In genomic region chr12:52728374-52728773, GRCh38 we compare ENCODE assay signal across 39 cellular contexts. TPM values are rescaled to one million over a fixed set of nuclear protein-coding genes. Genes with fewer than 3 reads are reported as not detected.
"Had no signal": no experiment of that assay in that cellular context is flagged by ENCODE, and none has a peak within 500 bp of the region (broad histone marks: within the 10 kb centered on the region; RNA-seq: fewer than 3 reads in every experiment).

No MANE protein-coding gene starts in this region.

- DNase-seq: Kasumi-1, MG63, MM.1S, MV-4-11, NCI-H1048, NCI-H1092, NCI-H1092 treated with DMSO at 0.1 percent for 48 hours, NCI-H1105, NCI-H1105 treated with DMSO at 0.1 percent for 48 hours, NCI-H1417, NCI-H1417 treated with DMSO at 0.1 percent for 48 hours, NCI-H1436, NCI-H1436 treated with DMSO at 0.1 percent for 48 hours, NCI-H146, NCI-H1694, NCI-H1694 treated with DMSO at 0.1 percent for 48 hours, NCI-H187, NCI-H187 treated with DMSO at 0.1 percent for 48 hours, NCI-H1930, NCI-H2029, NCI-H2029 treated with DMSO at 0.1 percent for 48 hours, NCI-H2081, NCI-H2081 treated with DMSO at 0.1 percent for 48 hours, NCI-H2107, NCI-H2171, NCI-H2171 treated with DMSO at 0.1 percent for 48 hours, NCI-H2227 treated with DMSO at 0.1 percent for 48 hours, NCI-H226, NCI-H345, NCI-H446, NCI-H446 treated with DMSO at 0.1 percent for 48 hours, NCI-H510A, NCI-H510A treated with DMSO at 0.1 percent for 48 hours, NCI-H524, NCI-H524 treated with DMSO at 0.1 percent for 48 hours had no signal

- H3K36me3 ChIP-seq: MG63 had no signal

- H3K9me3 ChIP-seq: MG63 had no signal

- H3K4me3 ChIP-seq: MG63 had no signal

RNA-seq across cellular contexts. Expression of gene KRT77, which starts 25.1 kb away (rescaled TPM):
- total RNA-seq: LHCN-M2, M059J, MCF 10A, NCI-H460 had no signal

RNA-seq across cellular contexts. Expression of gene KRT1, which starts 48.2 kb away (rescaled TPM):
- total RNA-seq: LHCN-M2, M059J, MCF 10A, NCI-H460 had no signal

RNA-seq across cellular contexts. Expression of gene KRT76, which starts 48.8 kb away (rescaled TPM):
- total RNA-seq: LHCN-M2, M059J, MCF 10A, NCI-H460 had no signal
